1 cellular context compared by ENCODE assay signal in the genomic region with DNA sequence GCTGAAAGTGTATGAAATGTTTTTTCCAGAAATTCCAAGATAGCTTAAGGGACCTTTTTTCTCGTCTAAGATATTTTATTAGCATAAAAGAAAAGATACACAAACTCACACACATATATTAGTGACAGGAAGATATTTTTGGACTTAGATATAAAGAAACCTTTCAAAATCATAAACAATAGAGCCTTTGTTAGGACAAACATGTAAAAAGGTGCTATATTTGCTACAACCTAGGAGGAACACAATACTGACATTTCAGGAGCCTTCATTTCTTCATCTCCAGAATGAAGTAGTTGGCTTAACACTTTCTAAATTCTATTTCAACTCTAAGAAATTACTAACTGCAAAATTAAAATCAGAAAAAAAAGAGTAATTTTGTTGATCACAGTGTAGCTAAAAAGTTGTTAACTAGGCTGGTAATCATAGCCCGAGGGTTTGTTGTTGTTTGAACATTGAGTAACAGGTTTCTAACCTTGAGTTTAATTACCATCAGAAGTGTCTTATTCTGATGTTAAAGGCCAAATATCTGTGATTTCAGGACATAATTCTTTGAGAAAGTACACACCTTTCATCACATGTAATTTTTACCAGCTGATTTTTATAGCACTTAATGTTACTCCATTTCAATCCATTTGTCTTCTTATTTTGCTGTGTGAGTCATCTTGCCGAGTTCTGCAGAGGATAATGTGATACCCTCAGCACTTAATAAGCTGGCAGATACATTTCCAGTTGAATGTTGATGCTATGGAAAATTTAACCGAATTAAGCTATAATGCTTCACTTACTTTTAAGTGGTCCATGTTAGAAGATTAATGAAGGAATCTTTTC.
TF ChIP-seq lines count a peak whose summit lies in the region.

No MANE protein-coding gene starts in this region.

TF ChIP-seq in SK-N-SH, 30 proteins besides CTCF, POLR2A, EP300 and RAD21 (continued from another document):
- no peak for TF ChIP-seq GATA2 (CRISPR knock-in tag; IDR thresholded peaks at IDR 0.05)
- TF ChIP-seq POLR2AphosphoS5 (IDR thresholded peaks at IDR 0.05; ENCODE audit: low read depth, low read length): 0 out of 2 replicates have a peak, but pooled peaks have one; percentile 16
- peak; percentile 65; the same call in 1 of the 2 replicates for TF ChIP-seq JUND (IDR thresholded peaks at IDR 0.05)
- peak; percentile 80 for TF ChIP-seq TCF12 (IDR thresholded peaks at IDR 0.05)
TF ChIP-seq in SK-N-SH: peak in this region for 5.
